ENCODE assay signal across 8 cellular contexts in genomic region chr11:94128746-94129504, GRCh38.
DNase-seq lines count a peak whose midpoint lies in the region; ATAC-seq lines count a peak whose summit lies in the region.

Gene PANX1, plus strand, starts transcription at chr11:94128841. Its CDS starts 472 bp downstream, at chr11:94129313.

- ATAC-seq in GM18909 (IDR thresholded peaks at IDR 0.05; ENCODE audit: poor library complexity, unreplicated experiment), result peak; percentile 92
- peak; percentile 80 for ATAC-seq in HG03139 (IDR thresholded peaks at IDR 0.05; ENCODE audit: unreplicated experiment)

- DNase-seq in AG08396 (ENCODE audit: low spot score) (peak; percentile 84), NCI-H2227 treated with DMSO at 0.1 percent for 48 hours (lab: John Stamatoyannopoulos, UW) (peak; percentile 73), cerebellar cortex (ENCODE audit: low spot score) (peak; percentile 56), kidney glomerular epithelial cell (lab: John Stamatoyannopoulos, UW) (peak; percentile 91)
- peak; percentile 42 for DNase-seq in activated CD4-positive, CD25-positive, alpha-beta regulatory T cell treated with anti-CD3 and anti-CD28 coated beads, Interleukin-2, amount 50 U/mL, for 16 hours (ENCODE audit: low read depth, low spot score)
- DNase-seq in stimulated activated CD4-positive, alpha-beta T cell treated with anti-CD3 and anti-CD28 coated beads, Interleukin-1b, Interleukin-23, amount 100 ng/mL, for 1 hour (ENCODE audit: low read depth in 2 of 2), result peak; percentile 28 to 41

Comparison
In these comparisons a context has a peak if more than half of its experiments do, and no peak if none do; other contexts are left out.
1. Peak in every context shown above with its lines: DNase-seq and ATAC-seq.
2. DNase-seq: peak in every context shown above with its lines; median percentile 91 in kidney glomerular epithelial cell; 84 in AG08396; 73 in NCI-H2227 treated with DMSO at 0.1 percent for 48 hours; 56 in cerebellar cortex; 42 in activated CD4-positive, CD25-positive, alpha-beta regulatory T cell treated with anti-CD3 and anti-CD28 coated beads, Interleukin-2, amount 50 U/mL, for 16 hours; 34 in stimulated activated CD4-positive, alpha-beta T cell treated with anti-CD3 and anti-CD28 coated beads, Interleukin-1b, Interleukin-23, amount 100 ng/mL, for 1 hour.